Comparison of ENCODE assay signal across 9 cellular contexts in genomic region chr11:74255741-74256369, GRCh38. TPM values are rescaled to one million over a fixed set of nuclear protein-coding genes. Genes with fewer than 3 reads are reported as not detected.
A peak's percentile ranks its signal among the peaks of the same experiment; 100 is the strongest.
DNase-seq lines count a peak whose midpoint lies in the region; ATAC-seq, FAIRE-seq and TF ChIP-seq lines count a peak whose summit lies in the region.
"Had no signal": no experiment of that assay in that cellular context is flagged by ENCODE, and none has a peak within 500 bp of the region (broad histone marks: within the 10 kb centered on the region; RNA-seq: fewer than 3 reads in every experiment).

No MANE protein-coding gene starts in this region.

- no peaks in the 10 kb centered on the region for H3K4me1 Mint-ChIP-seq in Caco-2 (ENCODE audit: low read depth, unreplicated experiment)

- H3K27ac Mint-ChIP-seq in Caco-2 (ENCODE audit: unreplicated experiment), result no peak overlapping the region
- H3K27ac Mint-ChIP-seq: T-helper 1 cell treated with Interleukin-12 subunit alpha and Interleukin-12 subunit beta and Interleukin-4 antibody, amounts not matched to agents 30 μg/mL and 1 μg/mL, for 36 hours had no signal

- H3K4me3 ChIP-seq in Caco-2 (ENCODE audit: low read depth, low read length), result no peak overlapping the region
- H3K4me3 ChIP-seq in OCI-LY7 (ENCODE audit: low read depth, low read length, poor library complexity, severe bottlenecking), result no peak overlapping the region
- H3K4me3 ChIP-seq in neutrophil (ENCODE audit: low read depth in 1 of 2, low read length in 1 of 2), result no peak overlapping the region

- H3K36me3 ChIP-seq in Caco-2 (ENCODE audit: control insufficient read depth, insufficient read depth, low read length), result peaks cover 12% of the 10 kb centered on the region
- H3K36me3 ChIP-seq in OCI-LY7 (ENCODE audit: insufficient read depth, low read length), result peaks cover 20% of the 10 kb centered on the region; the same call in 1 of the 2 replicates
- peaks cover 41% of the 10 kb centered on the region for H3K36me3 ChIP-seq in neutrophil

- TF ChIP-seq CTCF in Caco-2 (IDR thresholded peaks at IDR 0.05; ENCODE audit: insufficient read depth in 1 of 2, low read depth in 1 of 2, low read length in 1 of 2, severe bottlenecking in 1 of 2, unreplicated experiment in 1 of 2) (peak; percentile 91 to 94), OCI-LY7 (conservative IDR thresholded peaks at IDR 0.05; ENCODE audit: low read length) (peak; percentile 96), neutrophil (IDR thresholded peaks at IDR 0.05) (peak; percentile 85)

- no peaks in the 10 kb centered on the region for H4K20me1 ChIP-seq in OCI-LY7 (ENCODE audit: insufficient read depth, low read length)

- H3K27me3 ChIP-seq in Caco-2 (replicated peaks; ENCODE audit: control insufficient read depth, insufficient read depth, low read length) (no peaks in the 10 kb centered on the region), neutrophil (peaks cover 3% of the 10 kb centered on the region)

- peaks cover 42% of the 10 kb centered on the region for H3K36me3 Mint-ChIP-seq in Caco-2 (ENCODE audit: insufficient read depth, unreplicated experiment)

- H3K9me3 Mint-ChIP-seq in Caco-2 (ENCODE audit: unreplicated experiment), result peaks cover 4% of the 10 kb centered on the region
- H3K9me3 Mint-ChIP-seq: T-helper 1 cell treated with Interleukin-12 subunit alpha and Interleukin-12 subunit beta and Interleukin-4 antibody, amounts not matched to agents 30 μg/mL and 1 μg/mL, for 36 hours had no signal

- no peaks in the 10 kb centered on the region for H3K27me3 Mint-ChIP-seq in Caco-2 (ENCODE audit: insufficient read depth, unreplicated experiment)

- no peak overlapping the region for H3K27ac ChIP-seq in OCI-LY7 (ENCODE audit: low read depth, low read length, poor library complexity, severe bottlenecking)
- no peak overlapping the region for H3K27ac ChIP-seq in neutrophil

- H3K4me2 ChIP-seq in OCI-LY7 (ENCODE audit: low read length), result no peak overlapping the region

- no peaks in the 10 kb centered on the region for H3K79me2 ChIP-seq in OCI-LY7 (ENCODE audit: insufficient read depth, low read depth, low read length)

- peaks cover 3% of the 10 kb centered on the region for H3K9me3 ChIP-seq in Caco-2
- no peaks in the 10 kb centered on the region; the same call in 1 of the 2 replicates for H3K9me3 ChIP-seq in OCI-LY7 (ENCODE audit: low read length)
- H3K9me3 ChIP-seq in neutrophil, result no peaks in the 10 kb centered on the region

- POLR2A ChIA-PET in Caco-2 (lab: Charles Lee) (interaction anchor here (0.6 kb wide), 1 partner anchor 482 kb away, joined by 3 read pairs; no protein-coding TSS in a partner anchor), OCI-LY7 (lab: Charles Lee) (interaction anchor here (0.5 to 1.0 kb wide), 4 partner anchors 17 to 1306 kb away, joined by 3 to 4 read pairs (median 3); no protein-coding TSS in a partner anchor)

- CTCF ChIA-PET in Caco-2 (lab: Charles Lee) (interaction anchor here (0.5 to 2.7 kb wide), 23 partner anchors 9 to 909 kb away, joined by 3 to 77 read pairs (median 4); partner anchors contain the start of genes LIPT2 and PGM2L1), OCI-LY7 (lab: Charles Lee; ENCODE audit: unreplicated experiment) (interaction anchor here (0.6 to 1.4 kb wide), 2 partner anchors 85 to 194 kb away, joined by 3 read pairs; partner anchors contain the start of genes C2CD3 and PPME1)

- H3K4me3 Mint-ChIP-seq in Caco-2 (ENCODE audit: unreplicated experiment), result no peak overlapping the region
- H3K4me3 Mint-ChIP-seq: T-helper 1 cell treated with Interleukin-12 subunit alpha and Interleukin-12 subunit beta and Interleukin-4 antibody, amounts not matched to agents 30 μg/mL and 1 μg/mL, for 36 hours had no signal

- intact Hi-C loops in Caco-2 (cut with micrococcal nuclease; ENCODE audit: unreplicated experiment), result loop anchor here (1.0 kb wide), 4 partner anchors 65 to 315 kb away; no protein-coding TSS in a partner anchor
- intact Hi-C loops in OCI-LY7 (cut with micrococcal nuclease; ENCODE audit: unreplicated experiment), result loop anchor here (1.0 to 5.0 kb wide), 2 partner anchors 191 to 292 kb away; no protein-coding TSS in a partner anchor

- no peak overlapping the region for H2AFZ ChIP-seq in OCI-LY7 (ENCODE audit: low read length)

- ATAC-seq in HG02623 (IDR thresholded peaks at IDR 0.05; ENCODE audit: unreplicated experiment), result no peak

- FAIRE-seq in urothelium cell line (lab: Jason Lieb, UNC), result no peak

- no TSS peak for BruUV-seq in Caco-2 (replicated peaks; lab: Mats Ljungman, UMichigan)
- BruUV-seq in OCI-LY7 (replicated peaks; lab: Mats Ljungman, UMichigan), result no TSS peak

- H3K4me1 ChIP-seq in Caco-2 (no peaks in the 10 kb centered on the region), OCI-LY7 (ENCODE audit: insufficient read depth, low read length, poor library complexity, severe bottlenecking) (no peaks in the 10 kb centered on the region), neutrophil (ENCODE audit: control insufficient read depth in 1 of 2, insufficient read depth in 1 of 2, low read depth in 1 of 2, low read length in 1 of 2) (no peaks in the 10 kb centered on the region)

- H3K9me2 ChIP-seq in OCI-LY7 (ENCODE audit: insufficient read depth, low read length), result no peaks in the 10 kb centered on the region

- DNase-seq in Caco-2 (peak in 1 of 2 experiments; percentile 65), HS-5 (ENCODE audit: low read depth) (peak; percentile 33), OCI-LY7 (ENCODE audit: low spot score) (peak; percentile 65), fibroblast of the conjunctiva (ENCODE audit: low read depth) (peak; percentile 46), urothelium cell line (ENCODE audit: low spot score) (peak; percentile 75)
- DNase-seq in activated T-cell treated with anti-CD3 and anti-CD28 coated beads, Interleukin-2, amount 50 U/mL, for 48 hours, result peak; percentile 62

RNA-seq across cellular contexts. Expression of gene P4HA3, which starts 55.6 kb away (rescaled TPM):
- total RNA-seq in Caco-2 (2022) (0.42 TPM in 1 of 2 replicates, not detected in the other), OCI-LY7 (2022) (not detected in 2 replicates)
- not detected in 2 replicates for total RNA-seq in OCI-LY7 (2014; rRNA removed; shearing (Covaris generic))
